ENCODE assay signal across 21 cellular contexts in the genomic region with DNA sequence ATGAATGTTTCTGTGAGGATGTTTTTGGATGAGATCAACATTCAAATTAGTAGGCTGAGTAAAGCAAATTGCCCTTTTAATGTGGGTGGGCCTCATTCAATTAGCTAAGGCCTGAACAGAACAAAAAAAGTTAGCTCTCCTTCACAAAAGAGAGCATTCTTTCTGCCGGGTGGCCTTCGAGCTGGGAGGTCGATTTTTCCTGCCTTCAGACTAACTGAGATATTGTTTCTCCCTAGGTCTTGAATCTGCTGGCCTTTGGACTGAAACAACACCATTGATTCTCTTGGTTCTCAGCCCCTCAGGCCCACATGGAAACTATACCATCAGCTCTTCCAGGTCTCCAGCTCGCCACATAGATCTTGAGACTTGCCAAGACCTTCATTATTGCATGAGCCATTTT. TPM values are rescaled to one million over a fixed set of nuclear protein-coding genes. Genes with fewer than 3 reads are reported as not detected.
"Had no signal": no experiment of that assay in that cellular context is flagged by ENCODE, and none has a peak within 500 bp of the region (broad histone marks: within the 10 kb centered on the region; RNA-seq: fewer than 3 reads in every experiment).

No MANE protein-coding gene starts in this region.

- H2AFZ ChIP-seq: hepatocyte had no signal

- H3K27ac ChIP-seq: colonic mucosa, foreskin keratinocyte, hepatocyte, left lung, neutrophil, sigmoid colon, skin epidermis, stomach, thoracic aorta, transverse colon had no signal

- H3K4me3 Mint-ChIP-seq: natural killer cell treated with Interleukin-12 subunit alpha and Interleukin-12 subunit beta and Interleukin-15 and Interleukin-18, amount 100 ng/mL, for 72 hours had no signal

- H3K36me3 Mint-ChIP-seq: natural killer cell treated with Interleukin-12 subunit alpha and Interleukin-12 subunit beta and Interleukin-15 and Interleukin-18, amount 100 ng/mL, for 72 hours had no signal

- H3K4me2 ChIP-seq: hepatocyte had no signal

- H3K9me3 Mint-ChIP-seq: natural killer cell treated with Interleukin-12 subunit alpha and Interleukin-12 subunit beta and Interleukin-15 and Interleukin-18, amount 100 ng/mL, for 72 hours had no signal

- H3K4me1 ChIP-seq: colonic mucosa, foreskin keratinocyte, left lung, stomach, transverse colon had no signal

- H3K9me3 ChIP-seq: colonic mucosa, left lung, neutrophil, sigmoid colon, stomach, thoracic aorta, transverse colon had no signal

- H3K79me2 ChIP-seq: hepatocyte had no signal

- ATAC-seq: foreskin keratinocyte; left lung; natural killer cell treated with Interleukin-12 subunit alpha and Interleukin-12 subunit beta and Interleukin-15 and Interleukin-18, amount 100 ng/mL, for 72 hours had no signal

- H3K27ac Mint-ChIP-seq: natural killer cell treated with Interleukin-12 subunit alpha and Interleukin-12 subunit beta and Interleukin-15 and Interleukin-18, amount 100 ng/mL, for 72 hours had no signal

- H3K4me3 ChIP-seq: colonic mucosa, hepatocyte, left lung, lung, sigmoid colon, skin epidermis, stomach, thoracic aorta, transverse colon had no signal

- H3K27me3 Mint-ChIP-seq: natural killer cell treated with Interleukin-12 subunit alpha and Interleukin-12 subunit beta and Interleukin-15 and Interleukin-18, amount 100 ng/mL, for 72 hours had no signal

- DNase-seq: colonic mucosa; dermis blood vessel endothelial cell; erythroblast; foreskin keratinocyte; head of caudate nucleus; islet precursor cell; left lung; mesenchymal stem cell; midbrain; sigmoid colon; stimulated activated CD4-positive, alpha-beta T cell treated with anti-CD3 and anti-CD28 coated beads, Interleukin-2, amount 100 ng/mL, for 24 hours; stimulated activated naive CD4-positive, alpha-beta T cell; stomach; substantia nigra; transverse colon had no signal

- H3K36me3 ChIP-seq: colonic mucosa, left lung, neutrophil, sigmoid colon, stomach, thoracic aorta, transverse colon had no signal

- H3K27me3 ChIP-seq: colonic mucosa, foreskin keratinocyte, hepatocyte, left lung, neutrophil, sigmoid colon, stomach, transverse colon had no signal

RNA-seq across cellular contexts. Expression of a gene that starts 29.1 kb away (rescaled TPM):
- total RNA-seq: dermis blood vessel endothelial cell; foreskin keratinocyte; natural killer cell treated with Interleukin-12 subunit alpha and Interleukin-12 subunit beta and Interleukin-15 and Interleukin-18, amount 100 ng/mL, for 72 hours had no signal
